Comparison of ENCODE assay signal across 8 cellular contexts in the genomic region with DNA sequence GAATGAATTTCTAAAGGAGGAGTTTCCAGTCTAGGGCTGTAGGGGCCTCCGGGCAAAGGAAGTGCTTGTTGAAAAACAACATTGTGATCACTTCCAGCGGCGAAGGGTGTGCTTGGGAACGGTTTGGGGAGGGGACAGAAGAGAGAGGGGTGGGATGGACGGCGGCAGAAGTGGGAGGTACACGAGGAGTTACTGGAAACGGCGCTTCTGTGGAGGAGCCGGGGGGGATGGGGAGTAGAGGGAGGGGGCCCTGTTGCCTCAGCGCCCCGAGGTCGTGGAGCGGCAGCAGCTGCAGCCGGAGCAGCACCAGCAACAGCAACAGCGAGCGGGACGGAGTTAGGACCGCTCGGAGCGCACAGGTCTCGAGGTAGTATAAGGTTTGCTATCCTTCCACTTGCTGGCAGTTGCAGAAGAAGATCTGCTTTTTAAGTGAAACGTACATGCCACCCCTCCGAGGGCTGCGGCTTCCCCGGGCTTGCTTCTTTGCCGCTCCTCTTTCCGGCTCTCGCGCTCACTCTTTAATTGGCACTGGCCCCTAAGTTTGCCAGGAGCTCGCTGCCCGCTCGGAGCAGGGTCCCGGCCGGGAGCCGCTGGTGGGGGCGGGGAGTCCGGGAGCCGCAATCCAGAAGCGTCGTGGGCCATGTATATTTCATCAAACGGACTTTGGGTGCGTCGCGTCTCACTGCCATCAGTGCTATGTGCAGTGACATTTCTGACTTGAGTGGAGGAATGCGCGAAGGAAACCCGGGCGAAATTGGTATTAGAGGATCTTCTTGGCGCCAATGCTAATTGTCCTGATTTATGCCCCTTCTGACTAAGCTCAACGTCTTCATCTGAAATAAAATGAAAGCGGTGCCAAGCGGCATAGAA. TPM values are rescaled to one million over a fixed set of nuclear protein-coding genes. Genes with fewer than 3 reads are reported as not detected.
DNase-seq lines count a peak whose midpoint lies in the region; ATAC-seq and TF ChIP-seq lines count a peak whose summit lies in the region.

No MANE protein-coding gene starts in this region.

- no peaks in the 10 kb centered on the region for H3K9me3 Mint-ChIP-seq in activated CD8-positive, alpha-beta T cell treated with anti-CD3 and anti-CD28 coated beads for 36 hours
- no peaks in the 10 kb centered on the region for H3K9me3 Mint-ChIP-seq in natural killer cell

- DNase-seq in NCI-H82 (lab: John Stamatoyannopoulos, UW), result peak; percentile 33
- DNase-seq in NCI-H82 treated with DMSO at 0.1 percent for 48 hours (lab: John Stamatoyannopoulos, UW; ENCODE audit: unreplicated experiment), result no peak
- peak; percentile 62 for DNase-seq in activated CD8-positive, alpha-beta T cell treated with anti-CD3 and anti-CD28 coated beads for 36 hours
- DNase-seq in fibroblast of mammary gland (ENCODE audit: low read depth), result peak; percentile 41
- DNase-seq in natural killer cell, result no peak

- POLR2A ChIA-PET in activated CD8-positive, alpha-beta T cell treated with anti-CD3 and anti-CD28 coated beads for 36 hours (lab: Charles Lee), result no interaction called here

- peak overlapping the region; percentile 73 for H3K4me3 Mint-ChIP-seq in activated CD8-positive, alpha-beta T cell treated with anti-CD3 and anti-CD28 coated beads for 36 hours
- H3K4me3 Mint-ChIP-seq in natural killer cell, result peak overlapping the region; percentile 79

- intact Hi-C loops in activated CD8-positive, alpha-beta T cell treated with anti-CD3 and anti-CD28 coated beads for 36 hours (cut with micrococcal nuclease), result loop anchor here (5.0 kb wide), 1 partner anchor 83 kb away; a partner anchor contains a TSS
- intact Hi-C loops in natural killer cell (cut with micrococcal nuclease), result no loop called here

- H3K4me1 Mint-ChIP-seq in activated CD8-positive, alpha-beta T cell treated with anti-CD3 and anti-CD28 coated beads for 36 hours (ENCODE audit: low read depth), result peaks cover 23% of the 10 kb centered on the region
- H3K4me1 Mint-ChIP-seq in natural killer cell, result peaks cover 8 to 25% of the 10 kb centered on the region in 2 donors

- CTCF ChIA-PET in activated CD8-positive, alpha-beta T cell treated with anti-CD3 and anti-CD28 coated beads for 36 hours (lab: Charles Lee), result no interaction called here

- no peaks in the 10 kb centered on the region for H3K36me3 Mint-ChIP-seq in activated CD8-positive, alpha-beta T cell treated with anti-CD3 and anti-CD28 coated beads for 36 hours (ENCODE audit: low read depth)
- H3K36me3 Mint-ChIP-seq in natural killer cell, result no peaks in the 10 kb centered on the region

- peaks cover 34% of the 10 kb centered on the region for H3K27me3 Mint-ChIP-seq in activated CD8-positive, alpha-beta T cell treated with anti-CD3 and anti-CD28 coated beads for 36 hours
- H3K27me3 Mint-ChIP-seq in natural killer cell (ENCODE audit: low read depth in 2 of 2), result peaks cover 51 to 53% of the 10 kb centered on the region in 2 donors

- ATAC-seq in HG03159 (IDR thresholded peaks at IDR 0.05; ENCODE audit: unreplicated experiment) (peak; percentile 46), natural killer cell (peak in 1 of 3 donors; percentile 41), GM19455 (IDR thresholded peaks at IDR 0.05; ENCODE audit: unreplicated experiment) (no peak), GM21447 (IDR thresholded peaks at IDR 0.05; ENCODE audit: unreplicated experiment) (no peak)
- peak; percentile 73 for ATAC-seq in activated CD8-positive, alpha-beta T cell treated with anti-CD3 and anti-CD28 coated beads for 36 hours

- H3K4me3 ChIP-seq in fibroblast of mammary gland (ENCODE audit: control insufficient read depth, low read depth, low read length), result peak overlapping the region; percentile 53

- peak overlapping the region; percentile 7 for H3K27ac Mint-ChIP-seq in activated CD8-positive, alpha-beta T cell treated with anti-CD3 and anti-CD28 coated beads for 36 hours
- H3K27ac Mint-ChIP-seq in natural killer cell, result no peak overlapping the region

- TF ChIP-seq CTCF in activated CD8-positive, alpha-beta T cell treated with anti-CD3 and anti-CD28 coated beads for 36 hours (IDR thresholded peaks at IDR 0.05), result no peak
- TF ChIP-seq CTCF in fibroblast of mammary gland (conservative IDR thresholded peaks at IDR 0.05; ENCODE audit: control insufficient read depth, insufficient read depth, low read depth, low read length) (no peak), natural killer cell (IDR thresholded peaks at IDR 0.05) (no peak)

RNA-seq across cellular contexts. Expression of a gene that starts 0.8 kb away (rescaled TPM):
- total RNA-seq in activated CD8-positive, alpha-beta T cell treated with anti-CD3 and anti-CD28 coated beads for 36 hours, result 1 to 10 TPM in 1 of 2 experiments, under 1 TPM in 1; 0.96 to 1.0 TPM
- under 1 TPM in 1 of 3 donors, not detected in 2; 0.58 TPM for total RNA-seq in natural killer cell

Comparison
In these comparisons a context has a peak if more than half of its experiments do, and no peak if none do; other contexts are left out.
1. DNase-seq: peak in NCI-H82 (single experiment), activated CD8-positive, alpha-beta T cell treated with anti-CD3 and anti-CD28 coated beads for 36 hours (single experiment) and fibroblast of mammary gland (single experiment); none in NCI-H82 treated with DMSO at 0.1 percent for 48 hours (single experiment) and natural killer cell (single experiment).
2. ATAC-seq: peak in HG03159 (single experiment) and activated CD8-positive, alpha-beta T cell treated with anti-CD3 and anti-CD28 coated beads for 36 hours (single experiment); none in GM19455 (single experiment) and GM21447 (single experiment).